Comparison of ENCODE assay signal across 1 cellular context in genomic region chr19:10419646-10420443, GRCh38.
TF ChIP-seq lines count a peak whose summit lies in the region.

No MANE protein-coding gene starts in this region.

TF ChIP-seq in K562, 482 proteins besides CTCF, POLR2A, EP300 and RAD21 (continued from another document and continues in another):
- TF ChIP-seq, protein P1, sequence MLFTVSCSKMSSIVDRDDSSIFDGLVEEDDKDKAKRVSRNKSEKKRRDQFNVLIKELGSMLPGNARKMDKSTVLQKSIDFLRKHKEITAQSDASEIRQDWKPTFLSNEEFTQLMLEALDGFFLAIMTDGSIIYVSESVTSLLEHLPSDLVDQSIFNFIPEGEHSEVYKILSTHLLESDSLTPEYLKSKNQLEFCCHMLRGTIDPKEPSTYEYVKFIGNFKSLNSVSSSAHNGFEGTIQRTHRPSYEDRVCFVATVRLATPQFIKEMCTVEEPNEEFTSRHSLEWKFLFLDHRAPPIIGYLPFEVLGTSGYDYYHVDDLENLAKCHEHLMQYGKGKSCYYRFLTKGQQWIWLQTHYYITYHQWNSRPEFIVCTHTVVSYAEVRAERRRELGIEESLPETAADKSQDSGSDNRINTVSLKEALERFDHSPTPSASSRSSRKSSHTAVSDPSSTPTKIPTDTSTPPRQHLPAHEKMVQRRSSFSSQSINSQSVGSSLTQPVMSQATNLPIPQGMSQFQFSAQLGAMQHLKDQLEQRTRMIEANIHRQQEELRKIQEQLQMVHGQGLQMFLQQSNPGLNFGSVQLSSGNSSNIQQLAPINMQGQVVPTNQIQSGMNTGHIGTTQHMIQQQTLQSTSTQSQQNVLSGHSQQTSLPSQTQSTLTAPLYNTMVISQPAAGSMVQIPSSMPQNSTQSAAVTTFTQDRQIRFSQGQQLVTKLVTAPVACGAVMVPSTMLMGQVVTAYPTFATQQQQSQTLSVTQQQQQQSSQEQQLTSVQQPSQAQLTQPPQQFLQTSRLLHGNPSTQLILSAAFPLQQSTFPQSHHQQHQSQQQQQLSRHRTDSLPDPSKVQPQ (CRISPR knock-in tag; IDR thresholded peaks at IDR 0.05; ENCODE audit: borderline replicate concordance) = no peak
- TF ChIP-seq TBP (optimal IDR thresholded peaks at IDR 0.05; ENCODE audit: low read depth, low read length) (peak; percentile 75), KDM4B (IDR thresholded peaks at IDR 0.05; ENCODE audit: borderline replicate concordance in 2 of 2, low read depth in 1 of 2) (no peak; a peak in 2 of 4 replicates), ZNF431 (CRISPR knock-in tag; IDR thresholded peaks at IDR 0.05) (peak; percentile 57; the same call in 1 of the 2 replicates), POLR3A (IDR thresholded peaks at IDR 0.05; ENCODE audit: borderline replicate concordance, extremely low read depth, insufficient read depth, insufficient read length) (no peak), KAT8 (IDR thresholded peaks at IDR 0.05; ENCODE audit: low read depth) (no peak), ZNF408 (CRISPR knock-in tag; IDR thresholded peaks at IDR 0.05; ENCODE audit: low read depth) (no peak), ETV1 (tag; conservative IDR thresholded peaks at IDR 0.05; ENCODE audit: low read depth) (no peak), HNRNPK (IDR thresholded peaks at IDR 0.05; ENCODE audit: low read depth, low read length, poor library complexity, severe bottlenecking) (no peak), ASH1L (IDR thresholded peaks at IDR 0.05; ENCODE audit: borderline replicate concordance, low read depth, partially characterized antibody) (peak; percentile 13), GMEB1 (CRISPR knock-in tag; IDR thresholded peaks at IDR 0.05) (no peak), HNRNPUL1 (IDR thresholded peaks at IDR 0.05; ENCODE audit: low read length) (no peak), NFATC3 (IDR thresholded peaks at IDR 0.05) (no peak), RHOXF2B (CRISPR knock-in tag; conservative IDR thresholded peaks at IDR 0.05) (no peak), PHF21A (IDR thresholded peaks at IDR 0.05; ENCODE audit: borderline replicate concordance, low read depth) (peak; percentile 37; the same call in 1 of the 2 replicates), MED1 (CRISPR knock-in tag; IDR thresholded peaks at IDR 0.05; ENCODE audit: borderline replicate concordance) (no peak), CBFB (CRISPR knock-in tag; IDR thresholded peaks at IDR 0.05) (no peak), U2AF1 (optimal IDR thresholded peaks at IDR 0.05; ENCODE audit: low read depth, low read length) (no peak), SNRNP70 (optimal IDR thresholded peaks at IDR 0.05; ENCODE audit: low read depth, low read length) (no peak), MCM5 (IDR thresholded peaks at IDR 0.05; ENCODE audit: low read depth) (no peak), NFXL1 (CRISPR knock-in tag; IDR thresholded peaks at IDR 0.05) (no peak), NFRKB (IDR thresholded peaks at IDR 0.05; ENCODE audit: low read depth) (peak; percentile 73), TEAD1 (CRISPR knock-in tag; IDR thresholded peaks at IDR 0.05) (0 out of 4 replicates have a peak, but pooled peaks of 1 of the 2 experiments have one; percentile 46), E2F1 (CRISPR knock-in tag; IDR thresholded peaks at IDR 0.05) (no peak), HNRNPLL (IDR thresholded peaks at IDR 0.05; ENCODE audit: low read depth, low read length, poor library complexity, severe bottlenecking) (peak; percentile 20), ZNF12 (CRISPR knock-in tag; IDR thresholded peaks at IDR 0.05) (no peak; the same call in 1 of the 2 replicates), HLTF (IDR thresholded peaks at IDR 0.05) (peak; percentile 91), ZNF764 (CRISPR knock-in tag; IDR thresholded peaks at IDR 0.05; ENCODE audit: low read depth) (no peak), ZNF79 (CRISPR knock-in tag; IDR thresholded peaks at IDR 0.05; ENCODE audit: low read depth) (no peak), SAFB2 (IDR thresholded peaks at IDR 0.05; ENCODE audit: borderline replicate concordance, low read depth, low read length, severe bottlenecking) (no peak), NUFIP1 (IDR thresholded peaks at IDR 0.05; ENCODE audit: partially characterized antibody) (no peak), HES1 (IDR thresholded peaks at IDR 0.05; ENCODE audit: low read depth) (no peak), MLLT1 (IDR thresholded peaks at IDR 0.05) (peak in 1 of 2 experiments; percentile 77), FOXP1 (CRISPR knock-in tag; IDR thresholded peaks at IDR 0.05) (peak; percentile 50; the same call in 1 of the 2 replicates), HMGXB4 (CRISPR knock-in tag; IDR thresholded peaks at IDR 0.05) (no peak), ZNF253 (CRISPR knock-in tag; conservative IDR thresholded peaks at IDR 0.05) (no peak), ZNF717 (CRISPR knock-in tag; IDR thresholded peaks at IDR 0.05) (no peak), HOXB6 (CRISPR knock-in tag; IDR thresholded peaks at IDR 0.05; ENCODE audit: borderline replicate concordance) (no peak), TAL1 (IDR thresholded peaks at IDR 0.05) (no peak), ZNF785 (CRISPR knock-in tag; IDR thresholded peaks at IDR 0.05) (no peak), SMARCA5 (IDR thresholded peaks at IDR 0.05) (peak; percentile 73; the same call in 1 of the 2 replicates)
- TF ChIP-seq, protein P2, sequence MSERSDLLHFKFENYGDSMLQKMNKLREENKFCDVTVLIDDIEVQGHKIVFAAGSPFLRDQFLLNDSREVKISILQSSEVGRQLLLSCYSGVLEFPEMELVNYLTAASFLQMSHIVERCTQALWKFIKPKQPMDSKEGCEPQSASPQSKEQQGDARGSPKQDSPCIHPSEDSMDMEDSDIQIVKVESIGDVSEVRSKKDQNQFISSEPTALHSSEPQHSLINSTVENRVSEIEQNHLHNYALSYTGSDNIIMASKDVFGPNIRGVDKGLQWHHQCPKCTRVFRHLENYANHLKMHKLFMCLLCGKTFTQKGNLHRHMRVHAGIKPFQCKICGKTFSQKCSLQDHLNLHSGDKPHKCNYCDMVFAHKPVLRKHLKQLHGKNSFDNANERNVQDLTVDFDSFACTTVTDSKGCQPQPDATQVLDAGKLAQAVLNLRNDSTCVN (CRISPR knock-in tag; IDR thresholded peaks at IDR 0.05) = no peak
- TF ChIP-seq, protein P3, sequence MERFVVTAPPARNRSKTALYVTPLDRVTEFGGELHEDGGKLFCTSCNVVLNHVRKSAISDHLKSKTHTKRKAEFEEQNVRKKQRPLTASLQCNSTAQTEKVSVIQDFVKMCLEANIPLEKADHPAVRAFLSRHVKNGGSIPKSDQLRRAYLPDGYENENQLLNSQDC (CRISPR knock-in tag; IDR thresholded peaks at IDR 0.05) = no peak
- TF ChIP-seq, protein P4, sequence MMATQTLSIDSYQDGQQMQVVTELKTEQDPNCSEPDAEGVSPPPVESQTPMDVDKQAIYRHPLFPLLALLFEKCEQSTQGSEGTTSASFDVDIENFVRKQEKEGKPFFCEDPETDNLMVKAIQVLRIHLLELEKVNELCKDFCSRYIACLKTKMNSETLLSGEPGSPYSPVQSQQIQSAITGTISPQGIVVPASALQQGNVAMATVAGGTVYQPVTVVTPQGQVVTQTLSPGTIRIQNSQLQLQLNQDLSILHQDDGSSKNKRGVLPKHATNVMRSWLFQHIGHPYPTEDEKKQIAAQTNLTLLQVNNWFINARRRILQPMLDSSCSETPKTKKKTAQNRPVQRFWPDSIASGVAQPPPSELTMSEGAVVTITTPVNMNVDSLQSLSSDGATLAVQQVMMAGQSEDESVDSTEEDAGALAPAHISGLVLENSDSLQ (IDR thresholded peaks at IDR 0.05) = peak; percentile 98
- TF ChIP-seq, protein P5, sequence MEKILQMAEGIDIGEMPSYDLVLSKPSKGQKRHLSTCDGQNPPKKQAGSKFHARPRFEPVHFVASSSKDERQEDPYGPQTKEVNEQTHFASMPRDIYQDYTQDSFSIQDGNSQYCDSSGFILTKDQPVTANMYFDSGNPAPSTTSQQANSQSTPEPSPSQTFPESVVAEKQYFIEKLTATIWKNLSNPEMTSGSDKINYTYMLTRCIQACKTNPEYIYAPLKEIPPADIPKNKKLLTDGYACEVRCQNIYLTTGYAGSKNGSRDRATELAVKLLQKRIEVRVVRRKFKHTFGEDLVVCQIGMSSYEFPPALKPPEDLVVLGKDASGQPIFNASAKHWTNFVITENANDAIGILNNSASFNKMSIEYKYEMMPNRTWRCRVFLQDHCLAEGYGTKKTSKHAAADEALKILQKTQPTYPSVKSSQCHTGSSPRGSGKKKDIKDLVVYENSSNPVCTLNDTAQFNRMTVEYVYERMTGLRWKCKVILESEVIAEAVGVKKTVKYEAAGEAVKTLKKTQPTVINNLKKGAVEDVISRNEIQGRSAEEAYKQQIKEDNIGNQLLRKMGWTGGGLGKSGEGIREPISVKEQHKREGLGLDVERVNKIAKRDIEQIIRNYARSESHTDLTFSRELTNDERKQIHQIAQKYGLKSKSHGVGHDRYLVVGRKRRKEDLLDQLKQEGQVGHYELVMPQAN (IDR thresholded peaks at IDR 0.05; ENCODE audit: borderline replicate concordance) = peak; percentile 99
- TF ChIP-seq, protein P6, sequence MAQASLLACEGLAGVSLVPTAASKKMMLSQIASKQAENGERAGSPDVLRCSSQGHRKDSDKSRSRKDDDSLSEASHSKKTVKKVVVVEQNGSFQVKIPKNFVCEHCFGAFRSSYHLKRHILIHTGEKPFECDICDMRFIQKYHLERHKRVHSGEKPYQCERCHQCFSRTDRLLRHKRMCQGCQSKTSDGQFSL (CRISPR knock-in tag; IDR thresholded peaks at IDR 0.05) = 0 out of 2 replicates have a peak, but pooled peaks have one; percentile 16
- TF ChIP-seq, protein P6 (tag; IDR thresholded peaks at IDR 0.05) = no peak
- TF ChIP-seq, protein P7, sequence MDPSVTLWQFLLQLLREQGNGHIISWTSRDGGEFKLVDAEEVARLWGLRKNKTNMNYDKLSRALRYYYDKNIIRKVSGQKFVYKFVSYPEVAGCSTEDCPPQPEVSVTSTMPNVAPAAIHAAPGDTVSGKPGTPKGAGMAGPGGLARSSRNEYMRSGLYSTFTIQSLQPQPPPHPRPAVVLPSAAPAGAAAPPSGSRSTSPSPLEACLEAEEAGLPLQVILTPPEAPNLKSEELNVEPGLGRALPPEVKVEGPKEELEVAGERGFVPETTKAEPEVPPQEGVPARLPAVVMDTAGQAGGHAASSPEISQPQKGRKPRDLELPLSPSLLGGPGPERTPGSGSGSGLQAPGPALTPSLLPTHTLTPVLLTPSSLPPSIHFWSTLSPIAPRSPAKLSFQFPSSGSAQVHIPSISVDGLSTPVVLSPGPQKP (CRISPR knock-in tag; IDR thresholded peaks at IDR 0.05) = no peak
